ENCODE assay signal across 8 cellular contexts in genomic region chr5:87413116-87413645, GRCh38. TPM values are rescaled to one million over a fixed set of nuclear protein-coding genes. Genes with fewer than 3 reads are reported as not detected.
DNase-seq lines count a peak whose midpoint lies in the region; ATAC-seq, FAIRE-seq and TF ChIP-seq lines count a peak whose summit lies in the region.

No MANE protein-coding gene starts in this region.

- ATAC-seq in HG02981 (IDR thresholded peaks at IDR 0.05; ENCODE audit: unreplicated experiment) (peak; percentile 8), T-cell (replicated peaks in 1 of 4) (peak in 3 of 4 experiments; percentile 1 to 2 (median 1))
- ATAC-seq in stimulated activated naive B cell treated with anti-CD40 and anti-IgM and Interleukin-4, amounts not matched to agents 10 μg/mL and 1 μg/mL and 100 μg/mL, for 72 hours (replicated peaks) = peak; percentile 0 to 1

- H3K9me3 Mint-ChIP-seq in activated naive CD4-positive, alpha-beta T cell treated with anti-CD3 and anti-CD28 coated beads, Interleukin-2, amount 10 ng/mL, durations not matched to agents 7 days and 5 days = no peaks in the 10 kb centered on the region
- no peaks in the 10 kb centered on the region for H3K9me3 Mint-ChIP-seq in T-cell
- H3K9me3 Mint-ChIP-seq in stimulated activated naive B cell treated with anti-CD40 and anti-IgM and Interleukin-4, amounts not matched to agents 10 μg/mL and 1 μg/mL and 100 μg/mL, for 72 hours = no peaks in the 10 kb centered on the region

- POLR2A ChIA-PET in T-cell (lab: Charles Lee) = interaction anchor here in 1 of 2 donors (0.6 to 4.2 kb wide), 7 partner anchors 8 to 794 kb away, joined by 3 to 37 read pairs (median 3); no protein-coding TSS in a partner anchor

- peak overlapping the region; percentile 87 for H3K4me3 Mint-ChIP-seq in activated naive CD4-positive, alpha-beta T cell treated with anti-CD3 and anti-CD28 coated beads, Interleukin-2, amount 10 ng/mL, durations not matched to agents 7 days and 5 days
- H3K4me3 Mint-ChIP-seq in T-cell = peak overlapping the region; percentile 88 to 93 (median 89)
- peak overlapping the region; percentile 92 to 94 for H3K4me3 Mint-ChIP-seq in stimulated activated naive B cell treated with anti-CD40 and anti-IgM and Interleukin-4, amounts not matched to agents 10 μg/mL and 1 μg/mL and 100 μg/mL, for 72 hours

- no peak for TF ChIP-seq CTCF in D721Med (IDR thresholded peaks at IDR 0.05; ENCODE audit: insufficient read depth, missing control alignments)

- peaks cover 24% of the 10 kb centered on the region for H3K36me3 Mint-ChIP-seq in activated naive CD4-positive, alpha-beta T cell treated with anti-CD3 and anti-CD28 coated beads, Interleukin-2, amount 10 ng/mL, durations not matched to agents 7 days and 5 days
- H3K36me3 Mint-ChIP-seq in T-cell = peaks cover 21% of the 10 kb centered on the region
- H3K36me3 Mint-ChIP-seq in stimulated activated naive B cell treated with anti-CD40 and anti-IgM and Interleukin-4, amounts not matched to agents 10 μg/mL and 1 μg/mL and 100 μg/mL, for 72 hours = peaks cover 13 to 23% of the 10 kb centered on the region in 2 donors

- H3K27me3 Mint-ChIP-seq in activated naive CD4-positive, alpha-beta T cell treated with anti-CD3 and anti-CD28 coated beads, Interleukin-2, amount 10 ng/mL, durations not matched to agents 7 days and 5 days = peaks cover 4% of the 10 kb centered on the region
- H3K27me3 Mint-ChIP-seq in T-cell = no peaks in the 10 kb centered on the region
- H3K27me3 Mint-ChIP-seq in stimulated activated naive B cell treated with anti-CD40 and anti-IgM and Interleukin-4, amounts not matched to agents 10 μg/mL and 1 μg/mL and 100 μg/mL, for 72 hours = peaks cover 3 to 14% of the 10 kb centered on the region in 2 donors

- CTCF ChIA-PET in activated naive CD4-positive, alpha-beta T cell treated with anti-CD3 and anti-CD28 coated beads, Interleukin-2, amount 10 ng/mL, durations not matched to agents 7 days and 5 days (lab: Charles Lee) = interaction anchor here (3.2 kb wide), 1 partner anchor 14 kb away, joined by 15 read pairs; no protein-coding TSS in a partner anchor
- CTCF ChIA-PET in T-cell (lab: Charles Lee) = interaction anchor here in 1 of 2 donors (2.6 kb wide), 1 partner anchor 13 kb away, joined by 25 read pairs; no protein-coding TSS in a partner anchor

- no peak for FAIRE-seq in D721Med (lab: Jason Lieb, UNC)

- H3K27ac Mint-ChIP-seq in activated naive CD4-positive, alpha-beta T cell treated with anti-CD3 and anti-CD28 coated beads, Interleukin-2, amount 10 ng/mL, durations not matched to agents 7 days and 5 days = peak overlapping the region; percentile 94
- peak overlapping the region; percentile 93 to 94 for H3K27ac Mint-ChIP-seq in T-cell
- H3K27ac Mint-ChIP-seq in stimulated activated naive B cell treated with anti-CD40 and anti-IgM and Interleukin-4, amounts not matched to agents 10 μg/mL and 1 μg/mL and 100 μg/mL, for 72 hours = peak overlapping the region; percentile 94

- H3K4me1 Mint-ChIP-seq in activated naive CD4-positive, alpha-beta T cell treated with anti-CD3 and anti-CD28 coated beads, Interleukin-2, amount 10 ng/mL, durations not matched to agents 7 days and 5 days = peaks cover 38% of the 10 kb centered on the region
- H3K4me1 Mint-ChIP-seq in T-cell = peaks cover 44 to 51% (median 46%) of the 10 kb centered on the region in 3 donors
- peaks cover 11 to 15% of the 10 kb centered on the region in 2 donors for H3K4me1 Mint-ChIP-seq in stimulated activated naive B cell treated with anti-CD40 and anti-IgM and Interleukin-4, amounts not matched to agents 10 μg/mL and 1 μg/mL and 100 μg/mL, for 72 hours

- no peak for DNase-seq in activated naive CD4-positive, alpha-beta T cell treated with anti-CD3 and anti-CD28 coated beads, Interleukin-2, amount 10 ng/mL, durations not matched to agents 7 days and 5 days
- DNase-seq in activated naive CD4-positive, alpha-beta T cell (lab: John Stamatoyannopoulos, UW) = no peak
- DNase-seq in T-cell = peak in 2 of 34 experiments; percentile 2 to 3
- peak; percentile 1 for DNase-seq in hepatic stellate cell (ENCODE audit: low spot score)
- DNase-seq in stimulated activated naive B cell treated with anti-CD40 and anti-IgM and Interleukin-4, amounts not matched to agents 10 μg/mL and 1 μg/mL and 100 μg/mL, for 72 hours = no peak
- DNase-seq in occipital lobe (lab: John Stamatoyannopoulos, UW) = no peak
- no peak for DNase-seq in D721Med (ENCODE audit: insufficient read length, low spot score)

RNA-seq across cellular contexts. Expression of gene CCNH, which starts 0.5 kb away (rescaled TPM):
- total RNA-seq in T-cell = 100 to 1,000 TPM in 2 of 5 donors, 10 to 100 TPM in 3; 64.2 to 276 (median 72.9) TPM
- 184 TPM for total RNA-seq in occipital lobe
